Comparison of ENCODE assay signal across 19 cellular contexts in genomic region chr2:98123286-98123685, GRCh38. TPM values are rescaled to one million over a fixed set of nuclear protein-coding genes. Genes with fewer than 3 reads are reported as not detected.
DNase-seq lines count a peak whose midpoint lies in the region; ATAC-seq and TF ChIP-seq lines count a peak whose summit lies in the region.
"Had no signal": no experiment of that assay in that cellular context is flagged by ENCODE, and none has a peak within 500 bp of the region (broad histone marks: within the 10 kb centered on the region; RNA-seq: fewer than 3 reads in every experiment).

No MANE protein-coding gene starts in this region.

- TF ChIP-seq CTCF in GM12865 (IDR thresholded peaks at IDR 0.05; ENCODE audit: insufficient read depth, low read depth, low read length, missing control alignments) (no peak), NB4 (IDR thresholded peaks at IDR 0.05; ENCODE audit: low read depth, low read length) (no peak), activated B cell treated with CpG ODN at 0.5 μM for 24 hours (IDR thresholded peaks at IDR 0.05) (no peak), WTC11 (IDR thresholded peaks at IDR 0.05) (no peak)

- H3K36me3 Mint-ChIP-seq in activated B cell treated with CpG ODN at 0.5 μM for 24 hours (ENCODE audit: low read depth) (no peaks in the 10 kb centered on the region), WTC11 (no peaks in the 10 kb centered on the region)

- peaks cover 2 to 16% of the 10 kb centered on the region in 2 donors for H3K4me1 ChIP-seq in neuronal stem cell (ENCODE audit: control insufficient read depth in 2 of 2, insufficient read depth in 1 of 2, low read depth in 1 of 2, low read length in 2 of 2)
- H3K4me1 ChIP-seq: BE2C had no signal

- H2AK5ac ChIP-seq in neuronal stem cell (ENCODE audit: low read depth, low read length): no peak overlapping the region

- ATAC-seq in activated B cell treated with CpG ODN at 0.5 μM for 24 hours (ENCODE audit: low read depth): peak; percentile 73
- ATAC-seq in WTC11: no peak
- ATAC-seq: Right ventricle myocardium inferior had no signal

- H2BK15ac ChIP-seq in neuronal stem cell (ENCODE audit: low read length): no peak overlapping the region

- POLR2A ChIA-PET in activated B cell treated with CpG ODN at 0.5 μM for 24 hours (lab: Charles Lee) (no interaction called here), WTC11 (lab: Charles Lee) (no interaction called here)

- H3K4me3 ChIP-seq in GM12865 (ENCODE audit: low read depth, low read length) (no peak overlapping the region), NB4 (ENCODE audit: low read depth, low read length) (no peak overlapping the region), neuronal stem cell (ENCODE audit: low read length in 2 of 2) (no peak overlapping the region)

- no peak overlapping the region for H3K23ac ChIP-seq in neuronal stem cell (ENCODE audit: low read depth, low read length, poor library complexity)

- H3K9me3 Mint-ChIP-seq in activated B cell treated with CpG ODN at 0.5 μM for 24 hours (no peaks in the 10 kb centered on the region), WTC11 (no peaks in the 10 kb centered on the region)
- H3K9me3 Mint-ChIP-seq: activated CD4-positive, alpha-beta memory T cell treated with anti-CD3 and anti-CD28 coated beads, Interleukin-2, amount 10 ng/mL, durations not matched to agents 7 days and 5 days; activated T-helper 2 cell treated with anti-CD3 and anti-CD28 coated beads, Interferon-gamma antibody, Interleukin-2, Interleukin-4, amounts not matched to agents 10 μg/mL and 5 μg/mL and 100 μg/mL, durations not matched to agents 14 hours and 24 hours and 36 hours; dendritic cell treated with granulocyte-macrophage colony-stimulating factor and Interleukin-4, amounts not matched to agents 40 ng/mL and 50 ng/mL, for 4 days had no signal

- no peaks in the 10 kb centered on the region for H3K36me3 ChIP-seq in neuronal stem cell (replicated peaks in 1 of 2; ENCODE audit: control insufficient read depth in 2 of 2, insufficient read depth in 2 of 2, low read length in 2 of 2)
- H3K36me3 ChIP-seq: BE2C had no signal

- H3K4me1 Mint-ChIP-seq in activated B cell treated with CpG ODN at 0.5 μM for 24 hours (peaks cover 15% of the 10 kb centered on the region), WTC11 (no peaks in the 10 kb centered on the region)

- H4K91ac ChIP-seq in neuronal stem cell (ENCODE audit: low read depth, low read length, poor library complexity): no peak overlapping the region

- H2BK12ac ChIP-seq in neuronal stem cell (ENCODE audit: low read length): no peak overlapping the region

- no peak overlapping the region for H4K8ac ChIP-seq in neuronal stem cell (ENCODE audit: low read depth, low read length)

- H3K14ac ChIP-seq in neuronal stem cell (ENCODE audit: low read length): no peak overlapping the region

- no peak overlapping the region for H3K27ac Mint-ChIP-seq in activated B cell treated with CpG ODN at 0.5 μM for 24 hours
- no peak overlapping the region for H3K27ac Mint-ChIP-seq in WTC11
- H3K27ac Mint-ChIP-seq: activated CD4-positive, alpha-beta memory T cell treated with anti-CD3 and anti-CD28 coated beads, Interleukin-2, amount 10 ng/mL, durations not matched to agents 7 days and 5 days; activated T-helper 2 cell treated with anti-CD3 and anti-CD28 coated beads, Interferon-gamma antibody, Interleukin-2, Interleukin-4, amounts not matched to agents 10 μg/mL and 5 μg/mL and 100 μg/mL, durations not matched to agents 14 hours and 24 hours and 36 hours; dendritic cell treated with granulocyte-macrophage colony-stimulating factor and Interleukin-4, amounts not matched to agents 40 ng/mL and 50 ng/mL, for 4 days had no signal

- DNase-seq in GM12865 (ENCODE audit: low read depth): peak; percentile 29
- DNase-seq in NB4 (ENCODE audit: low read depth): peak; percentile 80
- no peak for DNase-seq in activated B cell treated with CpG ODN at 0.5 μM for 24 hours
- no peak for DNase-seq in neuronal stem cell (ENCODE audit: low spot score)
- DNase-seq in NCI-H2081 treated with DMSO at 0.1 percent for 48 hours (lab: John Stamatoyannopoulos, UW): no peak
- DNase-seq in D341Med (ENCODE audit: low spot score): no peak
- no peak for DNase-seq in erythroblast (lab: John Stamatoyannopoulos, UW)
- no peak for DNase-seq in WTC11 (ENCODE audit: low spot score)
- DNase-seq: activated CD4-positive, alpha-beta memory T cell treated with anti-CD3 and anti-CD28 coated beads, Interleukin-2, amount 10 ng/mL, durations not matched to agents 7 days and 5 days; BE2C; kidney; NCI-H2029; NCI-H774 had no signal

- H3K4me2 ChIP-seq in neuronal stem cell (ENCODE audit: insufficient read depth, low read length, poor library complexity, severe bottlenecking): no peak overlapping the region

- no peak overlapping the region for H3K18ac ChIP-seq in neuronal stem cell (ENCODE audit: low read length)

- H3K27ac ChIP-seq in neuronal stem cell (replicated peaks; ENCODE audit: low read length): no peak overlapping the region

- H3K4ac ChIP-seq in neuronal stem cell (ENCODE audit: low read length): no peak overlapping the region

- H3K4me3 Mint-ChIP-seq in activated B cell treated with CpG ODN at 0.5 μM for 24 hours (no peak overlapping the region), WTC11 (no peak overlapping the region)
- H3K4me3 Mint-ChIP-seq: activated CD4-positive, alpha-beta memory T cell treated with anti-CD3 and anti-CD28 coated beads, Interleukin-2, amount 10 ng/mL, durations not matched to agents 7 days and 5 days; dendritic cell treated with granulocyte-macrophage colony-stimulating factor and Interleukin-4, amounts not matched to agents 40 ng/mL and 50 ng/mL, for 4 days had no signal

- no peak for TF ChIP-seq POLR2A in NB4 (IDR thresholded peaks at IDR 0.05; ENCODE audit: extremely low read depth, insufficient read length)
- no peak for TF ChIP-seq POLR2A in erythroblast (IDR thresholded peaks at IDR 0.05; ENCODE audit: low read length)

- no peak overlapping the region for H3K9ac ChIP-seq in neuronal stem cell (ENCODE audit: low read depth, low read length, poor library complexity)

- no peak overlapping the region for H2BK120ac ChIP-seq in neuronal stem cell (ENCODE audit: low read depth, low read length)

- H3K27me3 ChIP-seq in neuronal stem cell (ENCODE audit: control insufficient read depth in 3 of 3, insufficient read depth in 3 of 3, low read depth in 1 of 3, low read length in 3 of 3): peaks cover 0 to 2% (median 0%) of the 10 kb centered on the region in 3 experiments

- no peaks in the 10 kb centered on the region for H3K9me3 ChIP-seq in neuronal stem cell (replicated peaks in 1 of 2; ENCODE audit: control insufficient read depth in 2 of 2, insufficient read depth in 1 of 2, low read depth in 1 of 2, low read length in 2 of 2)
- H3K9me3 ChIP-seq: BE2C had no signal

- CTCF ChIA-PET in activated B cell treated with CpG ODN at 0.5 μM for 24 hours (lab: Charles Lee) (no interaction called here), WTC11 (lab: Charles Lee) (no interaction called here)

- H3K27me3 Mint-ChIP-seq in activated B cell treated with CpG ODN at 0.5 μM for 24 hours (no peaks in the 10 kb centered on the region), WTC11 (ENCODE audit: low read depth) (peaks cover 4% of the 10 kb centered on the region; the same call in 1 of the 2 replicates)

- H2BK5ac ChIP-seq in neuronal stem cell (ENCODE audit: low read length): no peak overlapping the region

- WGBS in neuronal stem cell (ENCODE audit: extremely low coverage in 2 of 2, insufficient read length in 2 of 2, insufficient replicate concordance in 1 of 2), 2 donors: no CpG with 5 or more reads among the region's 8 CpGs

- H2AFZ ChIP-seq in neuronal stem cell (ENCODE audit: low read length): peak overlapping the region; percentile 71

- intact Hi-C loops in activated B cell treated with CpG ODN at 0.5 μM for 24 hours (cut with micrococcal nuclease): no loop called here

- H3K79me1 ChIP-seq in neuronal stem cell (ENCODE audit: low read depth, low read length): no peaks in the 10 kb centered on the region

TF ChIP-seq in WTC11, 78 proteins besides CTCF, POLR2A, EP300 and RAD21:
- no peak for TF ChIP-seq TEAD4 (CRISPR knock-in tag; IDR thresholded peaks at IDR 0.05)
- no peak for TF ChIP-seq USF2 (CRISPR knock-in tag; IDR thresholded peaks at IDR 0.05)
- no peak for TF ChIP-seq MXD4 (CRISPR knock-in tag; IDR thresholded peaks at IDR 0.05; ENCODE audit: borderline replicate concordance)
- TF ChIP-seq NFATC4 (CRISPR knock-in tag; IDR thresholded peaks at IDR 0.05): no peak

RNA-seq across cellular contexts. Expression of gene VWA3B, which starts 36.3 kb away (rescaled TPM):
- total RNA-seq in activated B cell treated with CpG ODN at 0.5 μM for 24 hours (not detected in 2 replicates), WTC11 (2021) (not detected in 3 replicates)
- polyA plus RNA-seq in neuronal stem cell (2013, experiment 1 of 2): 0.03 TPM
- 0.06 TPM for polyA plus RNA-seq in neuronal stem cell (2013, experiment 2 of 2)
- total RNA-seq: activated CD4-positive, alpha-beta memory T cell treated with anti-CD3 and anti-CD28 coated beads, Interleukin-2, amount 10 ng/mL, durations not matched to agents 7 days and 5 days; activated T-helper 2 cell treated with anti-CD3 and anti-CD28 coated beads, Interferon-gamma antibody, Interleukin-2, Interleukin-4, amounts not matched to agents 10 μg/mL and 5 μg/mL and 100 μg/mL, durations not matched to agents 14 hours and 24 hours and 36 hours; astrocyte; Daoy; epithelial cell of proximal tubule had no signal

Comparison
In these comparisons a context has a peak if more than half of its experiments do, and no peak if none do; other contexts are left out.
1. DNase-seq: peak in GM12865 (single experiment) and NB4 (single experiment); none in activated B cell treated with CpG ODN at 0.5 μM for 24 hours (single experiment), neuronal stem cell (single experiment), NCI-H2081 treated with DMSO at 0.1 percent for 48 hours (single experiment), D341Med (single experiment), erythroblast (0 of 2) and WTC11 (single experiment).